1 cellular context compared by ENCODE assay signal in the genomic region with DNA sequence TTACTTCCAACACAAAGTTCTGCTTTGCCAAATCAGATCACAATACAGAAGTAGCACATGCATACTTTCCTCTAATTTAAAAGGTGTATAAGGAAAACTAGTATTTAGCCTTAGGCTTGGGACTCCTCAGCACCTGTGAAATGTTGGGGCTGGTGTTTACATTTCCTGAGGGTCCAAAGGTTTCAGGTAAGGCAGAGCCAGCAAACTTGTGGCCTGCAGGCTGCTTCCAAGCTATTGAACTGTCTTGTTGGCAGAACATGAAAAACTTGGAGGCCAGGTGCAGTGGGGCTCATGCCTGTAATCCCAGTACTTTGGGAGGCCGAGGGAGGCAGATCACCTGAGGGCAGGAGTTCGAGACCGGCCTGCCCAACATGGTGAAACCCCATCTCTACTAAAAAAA.
TF ChIP-seq lines count a peak whose summit lies in the region.

No MANE protein-coding gene starts in this region.

TF ChIP-seq in HepG2, 621 proteins besides CTCF, POLR2A, EP300 and RAD21 (continued from another document):
- no peak for TF ChIP-seq SOX6 (IDR thresholded peaks at IDR 0.05)
- TF ChIP-seq SOX6 (CRISPR knock-in tag; IDR thresholded peaks at IDR 0.05), result no peak
- no peak for TF ChIP-seq SKI (IDR thresholded peaks at IDR 0.05; ENCODE audit: partially characterized antibody)
- peak; percentile 62 for TF ChIP-seq HNF4A (CRISPR knock-in tag; IDR thresholded peaks at IDR 0.05)
